Comparison of ENCODE assay signal across 11 cellular contexts in the genomic region with DNA sequence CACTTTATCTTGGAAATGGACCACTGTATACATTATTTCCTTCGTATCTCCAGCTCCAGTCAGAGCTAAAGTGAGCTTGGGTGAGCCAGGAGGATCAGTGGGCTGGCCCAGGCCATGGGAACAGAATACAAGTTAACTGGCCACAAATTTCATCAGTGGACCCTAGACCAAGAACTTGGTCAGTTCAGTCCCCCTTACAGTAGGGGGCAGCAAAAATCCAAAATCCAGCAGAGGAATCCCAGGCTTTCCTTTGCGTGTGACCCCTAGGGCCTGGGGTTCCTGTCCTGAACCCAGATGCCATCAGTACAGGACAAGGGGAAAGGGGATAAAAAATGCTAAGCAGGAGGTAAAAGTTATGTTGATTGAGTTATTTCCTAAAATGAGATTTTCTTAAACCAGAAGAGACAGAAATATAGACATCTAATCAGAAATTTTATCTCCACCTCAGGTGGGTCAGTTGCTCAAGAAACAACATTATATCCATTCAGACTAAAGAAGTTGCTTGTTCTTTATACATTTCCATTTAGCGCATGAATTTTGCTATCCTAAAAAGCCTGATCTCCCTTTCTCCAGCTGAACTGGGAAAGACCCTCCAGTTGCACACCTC. TPM values are rescaled to one million over a fixed set of nuclear protein-coding genes. Genes with fewer than 3 reads are reported as not detected.
DNase-seq lines count a peak whose midpoint lies in the region; ATAC-seq and TF ChIP-seq lines count a peak whose summit lies in the region.
"Had no signal": no experiment of that assay in that cellular context is flagged by ENCODE, and none has a peak within 500 bp of the region (broad histone marks: within the 10 kb centered on the region; RNA-seq: fewer than 3 reads in every experiment).

No MANE protein-coding gene starts in this region.

- POLR2A ChIA-PET in CD8-positive, alpha-beta T cell (lab: Charles Lee): no interaction called here
- POLR2A ChIA-PET in RWPE1 (lab: Yijun Ruan, JAX; ENCODE audit: low non-redundant PET): no interaction called here

- CTCF ChIA-PET in CD8-positive, alpha-beta T cell (lab: Charles Lee): interaction anchor here (1.6 kb wide), 1 partner anchor 28 kb away, joined by 5 read pairs; no protein-coding TSS in a partner anchor
- CTCF ChIA-PET in RWPE1 (lab: Yijun Ruan, JAX): interaction anchor here (0.6 to 1.2 kb wide), 3 partner anchors 42 to 49 kb away, joined by 4 read pairs; no protein-coding TSS in a partner anchor

- DNase-seq in CD8-positive, alpha-beta T cell: no peak
- DNase-seq in RWPE1 (ENCODE audit: low spot score) (no peak), kidney epithelial cell (ENCODE audit: low read depth) (no peak), posterior vena cava (ENCODE audit: low spot score) (no peak), NCI-H2029 (lab: John Stamatoyannopoulos, UW) (no peak)
- DNase-seq: activated effector memory CD4-positive, alpha-beta T cell treated with anti-CD3 and anti-CD28 coated beads, Interleukin-2, amount 50 U/mL, for 16 hours; effector CD4-positive, alpha-beta T cell had no signal

- ATAC-seq in CD8-positive, alpha-beta T cell: no peak
- ATAC-seq in HG02885 (IDR thresholded peaks at IDR 0.05; ENCODE audit: poor library complexity, unreplicated experiment): no peak

- intact Hi-C loops in CD8-positive, alpha-beta T cell (cut with DNase I, micrococcal nuclease): no loop called here
- intact Hi-C loops in posterior vena cava (cut with DNase I): loop anchor here in 1 of 2 donors (5.0 kb wide), 1 partner anchor 359 kb away; no protein-coding TSS in a partner anchor

- no peaks in the 10 kb centered on the region for H3K9me3 ChIP-seq in CD8-positive, alpha-beta T cell (ENCODE audit: low read length)
- H3K9me3 ChIP-seq: prostate gland had no signal

- H3K4me1 ChIP-seq in CD8-positive, alpha-beta T cell (ENCODE audit: insufficient read depth, low read length): no peaks in the 10 kb centered on the region
- H3K4me1 ChIP-seq: prostate gland had no signal

- no peak overlapping the region for H3K4me3 ChIP-seq in CD8-positive, alpha-beta T cell (ENCODE audit: low read depth, low read length)
- no peak overlapping the region for H3K4me3 ChIP-seq in GM12875 (ENCODE audit: low read depth, low read length)
- H3K4me3 ChIP-seq in kidney epithelial cell (ENCODE audit: low read depth, low read length): no peak overlapping the region
- H3K4me3 ChIP-seq: prostate gland had no signal

- no peak overlapping the region for H3K4me3 Mint-ChIP-seq in CD8-positive, alpha-beta T cell

- peaks cover 4% of the 10 kb centered on the region for H3K4me1 Mint-ChIP-seq in CD8-positive, alpha-beta T cell (ENCODE audit: low read depth)

- H3K9me3 Mint-ChIP-seq in CD8-positive, alpha-beta T cell: peaks cover 2% of the 10 kb centered on the region

- H3K27me3 Mint-ChIP-seq in CD8-positive, alpha-beta T cell (ENCODE audit: low read depth): peaks cover 11% of the 10 kb centered on the region

- H3K36me3 Mint-ChIP-seq in CD8-positive, alpha-beta T cell: no peaks in the 10 kb centered on the region

- no peaks in the 10 kb centered on the region for H3K27me3 ChIP-seq in CD8-positive, alpha-beta T cell (ENCODE audit: insufficient read depth, low read length)
- H3K27me3 ChIP-seq in kidney epithelial cell (ENCODE audit: control insufficient read depth, insufficient read depth, low read length): no peaks in the 10 kb centered on the region

- H3K36me3 ChIP-seq in CD8-positive, alpha-beta T cell (ENCODE audit: insufficient read depth, low read length): no peaks in the 10 kb centered on the region
- H3K36me3 ChIP-seq in kidney epithelial cell (ENCODE audit: control insufficient read depth, insufficient read depth, low read length): no peaks in the 10 kb centered on the region
- H3K36me3 ChIP-seq: prostate gland had no signal

- TF ChIP-seq CTCF in CD8-positive, alpha-beta T cell (IDR thresholded peaks at IDR 0.05): peak; percentile 30
- TF ChIP-seq CTCF in GM12875 (IDR thresholded peaks at IDR 0.05; ENCODE audit: borderline replicate concordance, insufficient read depth, low read depth, low read length) (peak; percentile 63), RWPE1 (conservative IDR thresholded peaks at IDR 0.05; ENCODE audit: low read depth) (peak; percentile 23; the same call in 1 of the 2 replicates), kidney epithelial cell (IDR thresholded peaks at IDR 0.05; ENCODE audit: insufficient read depth, low read length, poor library complexity, severe bottlenecking) (peak; percentile 50)

- H3K27ac ChIP-seq in CD8-positive, alpha-beta T cell (ENCODE audit: low read depth, low read length): no peak overlapping the region
- peak overlapping the region; percentile 69 for H3K27ac ChIP-seq in RWPE1
- H3K27ac ChIP-seq: prostate gland had no signal

- no peak overlapping the region for H3K27ac Mint-ChIP-seq in CD8-positive, alpha-beta T cell

RNA-seq across cellular contexts. Expression of a gene that starts 24.1 kb away (rescaled TPM):
- not detected for total RNA-seq in CD8-positive, alpha-beta T cell
- total RNA-seq in kidney epithelial cell: not detected in 2 replicates
- total RNA-seq in posterior vena cava: not detected
- total RNA-seq: prostate gland; T-helper 1 cell treated with Interleukin-12 subunit alpha and Interleukin-12 subunit beta and Interleukin-4 antibody, amounts not matched to agents 30 ng/mL and 1 ng/mL, for 36 hours had no signal

RNA-seq across cellular contexts. Expression of a gene that starts 27.8 kb away (rescaled TPM):
- total RNA-seq in CD8-positive, alpha-beta T cell: not detected
- 0.75 TPM in 1 of 2 replicates, not detected in the other for total RNA-seq in kidney epithelial cell
- not detected for total RNA-seq in posterior vena cava
- total RNA-seq: prostate gland; T-helper 1 cell treated with Interleukin-12 subunit alpha and Interleukin-12 subunit beta and Interleukin-4 antibody, amounts not matched to agents 30 ng/mL and 1 ng/mL, for 36 hours had no signal
